19 cellular contexts compared by ENCODE assay signal in genomic region chr6:31640612-31641011, GRCh38. TPM values are rescaled to one million over a fixed set of nuclear protein-coding genes. Genes with fewer than 3 reads are reported as not detected.
A peak's percentile ranks its signal among the peaks of the same experiment; 100 is the strongest.
DNase-seq lines count a peak whose midpoint lies in the region; ATAC-seq and TF ChIP-seq lines count a peak whose summit lies in the region.
"Had no signal": no experiment of that assay in that cellular context is flagged by ENCODE, and none has a peak within 500 bp of the region (broad histone marks: within the 10 kb centered on the region; RNA-seq: fewer than 3 reads in every experiment).

No MANE protein-coding gene starts in this region.

- H3K27me3 ChIP-seq in A673 (replicated peaks; ENCODE audit: insufficient read depth, low read depth, low read length, poor library complexity) (no peaks in the 10 kb centered on the region), HCT116 (ENCODE audit: insufficient read depth, low read length) (no peaks in the 10 kb centered on the region), mammary epithelial cell (ENCODE audit: insufficient read depth, low read length) (no peaks in the 10 kb centered on the region), ovary (no peaks in the 10 kb centered on the region)
- H3K27me3 ChIP-seq: dorsolateral prefrontal cortex, sigmoid colon, tibial nerve had no signal

- TF ChIP-seq CTCF in A673 (conservative IDR thresholded peaks at IDR 0.05; ENCODE audit: low read depth, low read length) (no peak), HCT116 (IDR thresholded peaks at IDR 0.05 in 2 of 3, conservative IDR thresholded peaks at IDR 0.05 in 1 of 3; ENCODE audit: borderline replicate concordance in 1 of 3, insufficient read depth in 1 of 3, low read depth in 2 of 3, low read length in 2 of 3) (no peak), mammary epithelial cell (conservative IDR thresholded peaks at IDR 0.05 in 1 of 2, IDR thresholded peaks at IDR 0.05 in 1 of 2; ENCODE audit: extremely low read depth in 1 of 2, insufficient read depth in 1 of 2, low read depth in 1 of 2, low read length in 2 of 2) (no peak), ovary (IDR thresholded peaks at IDR 0.05) (no peak)

- ATAC-seq in HCT116, result no peak
- ATAC-seq: T-cell had no signal

- TF ChIP-seq RAD21 in HCT116 (IDR thresholded peaks at IDR 0.05; ENCODE audit: low read depth), result no peak

- H3K9me2 ChIP-seq in HCT116 (ENCODE audit: insufficient read depth), result no peaks in the 10 kb centered on the region

- BruUV-seq in A673 (replicated peaks; lab: Mats Ljungman, UMichigan) (TSS peak; percentile 80), HCT116 (replicated peaks; lab: Mats Ljungman, UMichigan) (TSS peak; percentile 66), mammary epithelial cell (replicated peaks; lab: Mats Ljungman, UMichigan) (TSS peak; percentile 76)

- POLR2A ChIA-PET in A673 (lab: Charles Lee; ENCODE audit: low non-redundant PET), result interaction anchor here (0.6 to 0.8 kb wide), 2 partner anchors 14 to 329 kb away, joined by 3 read pairs; no protein-coding TSS in a partner anchor
- POLR2A ChIA-PET in HCT116 (lab: Charles Lee), result no interaction called here

- dilution Hi-C loops in mammary epithelial cell (cut with HindIII; ENCODE audit: low sequenced_read_pairs), result no loop called here

- no peak overlapping the region for H3K9ac ChIP-seq in HCT116 (ENCODE audit: low read length)
- H3K9ac ChIP-seq in mammary epithelial cell (ENCODE audit: insufficient read depth, low read length), result no peak overlapping the region
- H3K9ac ChIP-seq: parathyroid adenoma had no signal

- in situ Hi-C loops in mammary epithelial cell (cut with MboI; ENCODE audit: low sequenced_read_pairs in 2 of 2), result no loop called here

- DNase-seq in A673 (ENCODE audit: low spot score) (no peak), HCT116 (ENCODE audit: low read depth, low spot score) (no peak), mammary epithelial cell (no peak), ovary (no peak), SKM-1 (lab: John Stamatoyannopoulos, UW; ENCODE audit: unreplicated experiment) (no peak)
- DNase-seq: activated T-cell treated with anti-CD3 and anti-CD28 coated beads, Interleukin-2, amount 50 U/mL, for 48 hours; amniotic stem cell; CD4-positive, alpha-beta memory T cell; dorsolateral prefrontal cortex; erythroblast; naive B cell; NCI-H1417; NCI-H526; Right ventricle myocardium superior; sigmoid colon; stimulated activated naive CD4-positive, alpha-beta T cell; T-cell had no signal

- H3K36me3 ChIP-seq in A673 (ENCODE audit: insufficient read depth, low read length, poor library complexity, severe bottlenecking) (peaks cover 95% of the 10 kb centered on the region), HCT116 (ENCODE audit: control insufficient read depth in 1 of 2, insufficient read depth in 2 of 2, low read length in 2 of 2) (peaks cover 51 to 57% of the 10 kb centered on the region in 2 experiments; a peak in 3 of 4 replicates), mammary epithelial cell (ENCODE audit: insufficient read depth, low read length) (peaks cover 39% of the 10 kb centered on the region), ovary (no peaks in the 10 kb centered on the region)

- CTCF ChIA-PET in A673 (lab: Charles Lee), result no interaction called here
- CTCF ChIA-PET in HCT116 (lab: Charles Lee), result no interaction called here
- CTCF ChIA-PET in mammary epithelial cell (lab: Charles Lee; ENCODE audit: low non-redundant PET), result interaction anchor here (0.5 kb wide), 1 partner anchor 312 kb away, joined by 4 read pairs; no protein-coding TSS in a partner anchor

- H3K27ac ChIP-seq in A673 (ENCODE audit: low read depth, low read length, poor library complexity, severe bottlenecking) (no peak overlapping the region), HCT116 (ENCODE audit: low read depth, low read length) (no peak overlapping the region), mammary epithelial cell (ENCODE audit: insufficient read depth, low read depth, low read length) (no peak overlapping the region), ovary (no peak overlapping the region)
- H3K27ac ChIP-seq: dorsolateral prefrontal cortex, parathyroid adenoma, sigmoid colon, tibial nerve had no signal

- no peaks in the 10 kb centered on the region for H4K20me1 ChIP-seq in HCT116 (ENCODE audit: insufficient read depth)
- H4K20me1 ChIP-seq in mammary epithelial cell (ENCODE audit: insufficient read depth, low read length), result no peaks in the 10 kb centered on the region

- no peak overlapping the region for H3K4me3 ChIP-seq in A673 (ENCODE audit: low read depth, low read length, poor library complexity, severe bottlenecking)
- H3K4me3 ChIP-seq in HCT116 (replicated peaks in 1 of 2; ENCODE audit: low read depth in 1 of 2, low read length in 2 of 2), result no peak overlapping the region
- no peak overlapping the region for H3K4me3 ChIP-seq in mammary epithelial cell (replicated peaks in 1 of 3; ENCODE audit: insufficient read depth in 1 of 3, low read depth in 2 of 3, low read length in 3 of 3)
- no peak overlapping the region for H3K4me3 ChIP-seq in ovary
- H3K4me3 ChIP-seq: dorsolateral prefrontal cortex, sigmoid colon, tibial nerve had no signal

- peaks cover 4% of the 10 kb centered on the region; the same call in 1 of the 2 replicates for H3K79me2 ChIP-seq in HCT116 (ENCODE audit: insufficient read depth, low read length)
- H3K79me2 ChIP-seq in mammary epithelial cell (ENCODE audit: insufficient read depth, low read length), result no peaks in the 10 kb centered on the region
- H3K79me2 ChIP-seq: parathyroid adenoma had no signal

- RAD21 ChIA-PET in HCT116 (lab: Charles Lee; ENCODE audit: low non-redundant PET in 1 of 2, low total read pairs in 2 of 2, uncharacterized antibody in 2 of 2, unreplicated experiment in 2 of 2), result no interaction called here

- TF ChIP-seq EP300 in ovary (IDR thresholded peaks at IDR 0.05), result no peak

- no peaks in the 10 kb centered on the region for H3K4me1 ChIP-seq in A673 (ENCODE audit: insufficient read depth, low read length, poor library complexity, severe bottlenecking)
- no peaks in the 10 kb centered on the region for H3K4me1 ChIP-seq in HCT116 (ENCODE audit: control insufficient read depth in 1 of 2, insufficient read depth in 2 of 2, low read length in 2 of 2)
- no peaks in the 10 kb centered on the region for H3K4me1 ChIP-seq in mammary epithelial cell (ENCODE audit: insufficient read depth, low read length)
- no peaks in the 10 kb centered on the region for H3K4me1 ChIP-seq in ovary (ENCODE audit: insufficient read depth)
- H3K4me1 ChIP-seq: parathyroid adenoma, sigmoid colon, tibial nerve had no signal

- no peak overlapping the region for H3K4me2 ChIP-seq in HCT116 (ENCODE audit: low read length)
- no peak overlapping the region for H3K4me2 ChIP-seq in mammary epithelial cell (ENCODE audit: insufficient read depth, low read depth, low read length)

- intact Hi-C loops in A673 (cut with micrococcal nuclease; ENCODE audit: unreplicated experiment) (no loop called here), HCT116 (cut with micrococcal nuclease) (no loop called here), mammary epithelial cell (cut with micrococcal nuclease) (no loop called here), ovary (cut with DNase I) (no loop called here)

- no peaks in the 10 kb centered on the region for H3K9me3 ChIP-seq in A673 (ENCODE audit: low read depth, low read length, poor library complexity, severe bottlenecking)
- H3K9me3 ChIP-seq in HCT116 (ENCODE audit: control insufficient read depth in 1 of 2, insufficient read depth in 1 of 2, low read depth in 1 of 2, low read length in 2 of 2), result no peaks in the 10 kb centered on the region
- no peaks in the 10 kb centered on the region for H3K9me3 ChIP-seq in mammary epithelial cell (replicated peaks; ENCODE audit: insufficient read depth, low read length)
- no peaks in the 10 kb centered on the region for H3K9me3 ChIP-seq in ovary
- H3K9me3 ChIP-seq: sigmoid colon, tibial nerve had no signal

- no peak for TF ChIP-seq POLR2A in HCT116 (IDR thresholded peaks at IDR 0.05; ENCODE audit: borderline replicate concordance, extremely low read depth, insufficient read depth, insufficient read length)
- TF ChIP-seq POLR2A in ovary (IDR thresholded peaks at IDR 0.05), result no peak

- WGBS in mammary epithelial cell (ENCODE audit: low coverage, missing lambda C conversion rate), result 99% methylated on average over 6 of the region's 6 CpGs
- 91 to 96% (median 93%) methylated on average over 6 of the region's 6 CpGs for WGBS in ovary, 3 donors

- H2AFZ ChIP-seq in HCT116 (ENCODE audit: low read depth, low read length, poor library complexity, severe bottlenecking), result no peak overlapping the region
- H2AFZ ChIP-seq in mammary epithelial cell (ENCODE audit: low read depth, low read length), result no peak overlapping the region
- H2AFZ ChIP-seq: parathyroid adenoma had no signal

RNA-seq across cellular contexts. Expression of gene BAG6, which starts 11.8 kb away (rescaled TPM):
- 391 and 393 TPM in 2 replicates for total RNA-seq in A673 (2021)
- 368 TPM for total RNA-seq in HCT116 (2021; ENCODE audit: unreplicated experiment)
- 342 and 357 TPM in 2 replicates for polyA plus RNA-seq in HCT116 (2012)
- 100 to 1,000 TPM; 135 to 233 TPM for total RNA-seq in mammary epithelial cell
- 124 TPM for polyA plus RNA-seq in mammary epithelial cell
- 237 TPM for polyA minus RNA-seq in mammary epithelial cell
- 100 to 1,000 TPM; 113 to 246 (median 209) TPM for total RNA-seq in ovary
- polyA plus RNA-seq in ovary, result 100 to 1,000 TPM; 140 to 170 TPM

RNA-seq across cellular contexts. Expression of gene APOM, which starts 15.1 kb away (rescaled TPM):
- total RNA-seq in A673 (2021) (2.5 and 4.8 TPM in 2 replicates), HCT116 (2021; ENCODE audit: unreplicated experiment) (2.2 TPM), mammary epithelial cell (1 to 10 TPM in 1 of 2 donors, under 1 TPM in 1; 0.50 to 1.8 TPM), ovary (1 to 10 TPM; 1.3 to 7.2 (median 4.0) TPM)
- 2.3 and 2.5 TPM in 2 replicates for polyA plus RNA-seq in HCT116 (2012)
- polyA plus RNA-seq in mammary epithelial cell (3.5 TPM), ovary (1 to 10 TPM; 1.5 to 7.7 TPM)
- polyA minus RNA-seq in mammary epithelial cell, result not detected

RNA-seq across cellular contexts. Expression of gene C6orf47, which starts 20.0 kb away (rescaled TPM):
- total RNA-seq in A673 (2021), result 20.1 and 21.3 TPM in 2 replicates
- 13.4 TPM for total RNA-seq in HCT116 (2021; ENCODE audit: unreplicated experiment)
- polyA plus RNA-seq in HCT116 (2012), result 8.9 and 10.4 TPM in 2 replicates
- 10 to 100 TPM; 16.5 to 17.0 TPM for total RNA-seq in mammary epithelial cell
- polyA plus RNA-seq in mammary epithelial cell, result 8.5 TPM
- polyA minus RNA-seq in mammary epithelial cell, result 14.2 TPM
- 10 to 100 TPM; 13.9 to 26.2 (median 22.6) TPM for total RNA-seq in ovary
- polyA plus RNA-seq in ovary, result 10 to 100 TPM; 15.9 to 17.6 TPM

RNA-seq across cellular contexts. Expression of gene PRRC2A, which starts 20.1 kb away (rescaled TPM):
- 289 and 313 TPM in 2 replicates for total RNA-seq in A673 (2021)
- 250 TPM for total RNA-seq in HCT116 (2021; ENCODE audit: unreplicated experiment)
- polyA plus RNA-seq in HCT116 (2012), result 211 and 214 TPM in 2 replicates
- 100 to 1,000 TPM in 1 of 2 donors, 10 to 100 TPM in 1; 66.5 to 219 TPM for total RNA-seq in mammary epithelial cell
- polyA plus RNA-seq in mammary epithelial cell, result 57.6 TPM
- polyA minus RNA-seq in mammary epithelial cell, result 146 TPM
- 100 to 1,000 TPM in 5 of 7 donors, 10 to 100 TPM in 2; 48.5 to 222 (median 180) TPM for total RNA-seq in ovary
- polyA plus RNA-seq in ovary, result 100 to 1,000 TPM in 1 of 2 donors, 10 to 100 TPM in 1; 64.8 to 104 TPM

RNA-seq across cellular contexts. Expression of gene GPANK1, which starts 24.2 kb away (rescaled TPM):
- total RNA-seq in A673 (2021) (27.7 and 32.0 TPM in 2 replicates), HCT116 (2021; ENCODE audit: unreplicated experiment) (14.8 TPM), mammary epithelial cell (10 to 100 TPM in 1 of 2 donors, 1 to 10 TPM in 1; 8.3 to 13.3 TPM), ovary (10 to 100 TPM; 14.6 to 19.9 (median 16.5) TPM)
- polyA plus RNA-seq in HCT116 (2012), result 11.6 and 13.9 TPM in 2 replicates
- polyA plus RNA-seq in mammary epithelial cell (15.1 TPM), ovary (10 to 100 TPM; 25.1 to 26.6 TPM)
- 4.3 TPM for polyA minus RNA-seq in mammary epithelial cell
